2 cellular contexts compared by ENCODE assay signal in the genomic region with DNA sequence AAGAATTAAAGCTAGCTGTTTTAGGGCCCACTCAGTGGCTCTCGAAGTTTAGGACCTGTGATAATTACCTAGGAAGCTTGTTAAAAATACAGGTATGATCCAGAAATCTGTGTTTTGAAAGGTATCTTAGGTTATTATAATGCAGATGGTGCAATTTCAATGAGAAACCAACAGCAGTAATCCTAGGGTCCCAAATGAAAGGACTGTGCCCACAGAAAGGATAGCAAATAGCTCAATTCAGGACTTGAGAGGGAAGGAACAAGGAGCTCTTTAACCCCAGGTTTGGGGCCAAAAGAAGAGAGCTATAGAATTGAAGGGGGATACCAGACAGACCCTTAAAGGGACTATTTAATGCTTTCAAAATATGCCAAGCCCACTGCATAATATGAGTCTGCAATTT.
A peak's percentile ranks its signal among the peaks of the same experiment; 100 is the strongest.
TF ChIP-seq lines count a peak whose summit lies in the region.

No MANE protein-coding gene starts in this region.

TF ChIP-seq in GM23338, 12 proteins besides CTCF, POLR2A, EP300 and RAD21 (continues in another document):
- TF ChIP-seq POLR2AphosphoS5 (IDR thresholded peaks at IDR 0.05; ENCODE audit: low read depth), result no peak
- TF ChIP-seq EZH2phosphoT487 (IDR thresholded peaks at IDR 0.05; ENCODE audit: unreplicated experiment), result no peak
- no peak for TF ChIP-seq ZNF331 (CRISPR knock-in tag; IDR thresholded peaks at IDR 0.05; ENCODE audit: low read depth)
- no peak for TF ChIP-seq STAT1 (IDR thresholded peaks at IDR 0.05; ENCODE audit: unreplicated experiment)
- no peak for TF ChIP-seq CREB1 (CRISPR knock-in tag; IDR thresholded peaks at IDR 0.05; ENCODE audit: low read depth)
- no peak for TF ChIP-seq JUNB (IDR thresholded peaks at IDR 0.05; ENCODE audit: unreplicated experiment)
- no peak for TF ChIP-seq EZH2 (IDR thresholded peaks at IDR 0.05; ENCODE audit: low read depth, unreplicated experiment)
- no peak for TF ChIP-seq ZNF114 (CRISPR knock-in tag; IDR thresholded peaks at IDR 0.05)
- TF ChIP-seq, protein P1, sequence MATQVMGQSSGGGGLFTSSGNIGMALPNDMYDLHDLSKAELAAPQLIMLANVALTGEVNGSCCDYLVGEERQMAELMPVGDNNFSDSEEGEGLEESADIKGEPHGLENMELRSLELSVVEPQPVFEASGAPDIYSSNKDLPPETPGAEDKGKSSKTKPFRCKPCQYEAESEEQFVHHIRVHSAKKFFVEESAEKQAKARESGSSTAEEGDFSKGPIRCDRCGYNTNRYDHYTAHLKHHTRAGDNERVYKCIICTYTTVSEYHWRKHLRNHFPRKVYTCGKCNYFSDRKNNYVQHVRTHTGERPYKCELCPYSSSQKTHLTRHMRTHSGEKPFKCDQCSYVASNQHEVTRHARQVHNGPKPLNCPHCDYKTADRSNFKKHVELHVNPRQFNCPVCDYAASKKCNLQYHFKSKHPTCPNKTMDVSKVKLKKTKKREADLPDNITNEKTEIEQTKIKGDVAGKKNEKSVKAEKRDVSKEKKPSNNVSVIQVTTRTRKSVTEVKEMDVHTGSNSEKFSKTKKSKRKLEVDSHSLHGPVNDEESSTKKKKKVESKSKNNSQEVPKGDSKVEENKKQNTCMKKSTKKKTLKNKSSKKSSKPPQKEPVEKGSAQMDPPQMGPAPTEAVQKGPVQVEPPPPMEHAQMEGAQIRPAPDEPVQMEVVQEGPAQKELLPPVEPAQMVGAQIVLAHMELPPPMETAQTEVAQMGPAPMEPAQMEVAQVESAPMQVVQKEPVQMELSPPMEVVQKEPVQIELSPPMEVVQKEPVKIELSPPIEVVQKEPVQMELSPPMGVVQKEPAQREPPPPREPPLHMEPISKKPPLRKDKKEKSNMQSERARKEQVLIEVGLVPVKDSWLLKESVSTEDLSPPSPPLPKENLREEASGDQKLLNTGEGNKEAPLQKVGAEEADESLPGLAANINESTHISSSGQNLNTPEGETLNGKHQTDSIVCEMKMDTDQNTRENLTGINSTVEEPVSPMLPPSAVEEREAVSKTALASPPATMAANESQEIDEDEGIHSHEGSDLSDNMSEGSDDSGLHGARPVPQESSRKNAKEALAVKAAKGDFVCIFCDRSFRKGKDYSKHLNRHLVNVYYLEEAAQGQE (IDR thresholded peaks at IDR 0.05; ENCODE audit: unreplicated experiment), result no peak
- TF ChIP-seq, protein P2, sequence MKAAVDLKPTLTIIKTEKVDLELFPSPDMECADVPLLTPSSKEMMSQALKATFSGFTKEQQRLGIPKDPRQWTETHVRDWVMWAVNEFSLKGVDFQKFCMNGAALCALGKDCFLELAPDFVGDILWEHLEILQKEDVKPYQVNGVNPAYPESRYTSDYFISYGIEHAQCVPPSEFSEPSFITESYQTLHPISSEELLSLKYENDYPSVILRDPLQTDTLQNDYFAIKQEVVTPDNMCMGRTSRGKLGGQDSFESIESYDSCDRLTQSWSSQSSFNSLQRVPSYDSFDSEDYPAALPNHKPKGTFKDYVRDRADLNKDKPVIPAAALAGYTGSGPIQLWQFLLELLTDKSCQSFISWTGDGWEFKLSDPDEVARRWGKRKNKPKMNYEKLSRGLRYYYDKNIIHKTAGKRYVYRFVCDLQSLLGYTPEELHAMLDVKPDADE (IDR thresholded peaks at IDR 0.05), result no peak

TF ChIP-seq in H1, 55 proteins besides CTCF, POLR2A, EP300 and RAD21:
- TF ChIP-seq JUN (IDR thresholded peaks at IDR 0.05; ENCODE audit: low read depth, low read length) (no peak), GABPA (IDR thresholded peaks at IDR 0.05; ENCODE audit: borderline replicate concordance, insufficient read depth, low read length) (no peak), RBBP5 (IDR thresholded peaks at IDR 0.05; ENCODE audit: borderline replicate concordance, low read depth, low read length) (no peak), ZNF274 (IDR thresholded peaks at IDR 0.05; ENCODE audit: borderline replicate concordance, extremely low read depth, low read length) (no peak), CBX8 (IDR thresholded peaks at IDR 0.05; ENCODE audit: borderline replicate concordance, low read depth, low read length) (no peak), POU5F1 (IDR thresholded peaks at IDR 0.05; ENCODE audit: low read depth, low read length) (0 out of 2 replicates have a peak, but pooled peaks have one; percentile 21), HDAC2 (IDR thresholded peaks at IDR 0.05; ENCODE audit: borderline replicate concordance in 1 of 2, low read depth in 2 of 2, low read length in 2 of 2) (no peak), RFX5 (IDR thresholded peaks at IDR 0.05; ENCODE audit: borderline replicate concordance, low read depth, low read length) (no peak), SIX5 (IDR thresholded peaks at IDR 0.05; ENCODE audit: low read depth, low read length) (no peak), BACH1 (IDR thresholded peaks at IDR 0.05; ENCODE audit: low read length) (no peak), CTBP2 (IDR thresholded peaks at IDR 0.05; ENCODE audit: borderline replicate concordance, insufficient read depth, insufficient read length, low read length) (no peak), EZH2 (IDR thresholded peaks at IDR 0.05; ENCODE audit: low read depth, low read length, severe bottlenecking) (no peak), BRCA1 (IDR thresholded peaks at IDR 0.05; ENCODE audit: low read depth, low read length) (no peak), SP2 (IDR thresholded peaks at IDR 0.05; ENCODE audit: low read length) (peak; percentile 6; the same call in 1 of the 2 replicates), SAP30 (IDR thresholded peaks at IDR 0.05; ENCODE audit: insufficient read depth, insufficient replicate concordance, low read length) (no peak)
- TF ChIP-seq, protein P3, sequence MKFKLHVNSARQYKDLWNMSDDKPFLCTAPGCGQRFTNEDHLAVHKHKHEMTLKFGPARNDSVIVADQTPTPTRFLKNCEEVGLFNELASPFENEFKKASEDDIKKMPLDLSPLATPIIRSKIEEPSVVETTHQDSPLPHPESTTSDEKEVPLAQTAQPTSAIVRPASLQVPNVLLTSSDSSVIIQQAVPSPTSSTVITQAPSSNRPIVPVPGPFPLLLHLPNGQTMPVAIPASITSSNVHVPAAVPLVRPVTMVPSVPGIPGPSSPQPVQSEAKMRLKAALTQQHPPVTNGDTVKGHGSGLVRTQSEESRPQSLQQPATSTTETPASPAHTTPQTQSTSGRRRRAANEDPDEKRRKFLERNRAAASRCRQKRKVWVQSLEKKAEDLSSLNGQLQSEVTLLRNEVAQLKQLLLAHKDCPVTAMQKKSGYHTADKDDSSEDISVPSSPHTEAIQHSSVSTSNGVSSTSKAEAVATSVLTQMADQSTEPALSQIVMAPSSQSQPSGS (IDR thresholded peaks at IDR 0.05; ENCODE audit: low read length), result no peak
